Comparison of ENCODE assay signal across 1 cellular context in the genomic region with DNA sequence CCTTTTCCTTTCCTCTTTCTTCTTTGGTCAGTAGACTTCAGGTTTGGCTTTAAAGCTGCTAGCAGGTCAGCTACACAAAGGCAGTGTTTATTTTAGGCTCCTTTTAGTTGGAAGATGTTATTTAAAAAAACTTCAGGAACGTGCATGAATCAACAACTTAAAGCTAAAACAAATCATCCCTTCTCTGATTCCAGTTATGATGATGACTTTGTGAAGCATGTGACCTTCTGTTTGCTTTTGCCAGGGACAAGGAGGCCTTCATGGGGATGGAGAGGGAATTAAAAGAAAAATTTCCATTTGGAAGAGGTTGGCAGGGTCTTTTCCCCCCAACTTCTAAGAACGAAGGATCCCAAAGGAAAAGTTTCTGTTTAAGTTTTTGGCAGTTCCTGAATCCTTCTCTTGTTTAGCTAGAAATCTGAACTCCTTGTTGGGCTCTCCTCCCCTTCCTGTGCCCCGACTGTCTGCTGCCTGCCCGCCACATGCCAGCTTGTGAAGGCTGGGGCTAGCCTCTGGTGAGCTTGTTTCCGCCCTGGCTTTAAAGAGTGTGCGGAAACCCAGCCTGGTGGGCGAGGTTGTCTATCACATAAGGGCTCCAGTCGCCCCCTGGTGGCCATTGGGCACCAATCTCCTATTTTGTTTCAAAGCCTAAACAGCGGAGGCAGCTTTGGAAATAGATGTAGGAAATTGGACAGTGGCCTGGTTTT.
TF ChIP-seq lines count a peak whose summit lies in the region.

No MANE protein-coding gene starts in this region.

TF ChIP-seq in HepG2, 621 proteins besides CTCF, POLR2A, EP300 and RAD21 (continued from another document and continues in another):
- TF ChIP-seq, protein P1, sequence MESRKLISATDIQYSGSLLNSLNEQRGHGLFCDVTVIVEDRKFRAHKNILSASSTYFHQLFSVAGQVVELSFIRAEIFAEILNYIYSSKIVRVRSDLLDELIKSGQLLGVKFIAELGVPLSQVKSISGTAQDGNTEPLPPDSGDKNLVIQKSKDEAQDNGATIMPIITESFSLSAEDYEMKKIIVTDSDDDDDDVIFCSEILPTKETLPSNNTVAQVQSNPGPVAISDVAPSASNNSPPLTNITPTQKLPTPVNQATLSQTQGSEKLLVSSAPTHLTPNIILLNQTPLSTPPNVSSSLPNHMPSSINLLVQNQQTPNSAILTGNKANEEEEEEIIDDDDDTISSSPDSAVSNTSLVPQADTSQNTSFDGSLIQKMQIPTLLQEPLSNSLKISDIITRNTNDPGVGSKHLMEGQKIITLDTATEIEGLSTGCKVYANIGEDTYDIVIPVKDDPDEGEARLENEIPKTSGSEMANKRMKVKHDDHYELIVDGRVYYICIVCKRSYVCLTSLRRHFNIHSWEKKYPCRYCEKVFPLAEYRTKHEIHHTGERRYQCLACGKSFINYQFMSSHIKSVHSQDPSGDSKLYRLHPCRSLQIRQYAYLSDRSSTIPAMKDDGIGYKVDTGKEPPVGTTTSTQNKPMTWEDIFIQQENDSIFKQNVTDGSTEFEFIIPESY (CRISPR knock-in tag; IDR thresholded peaks at IDR 0.05): peak; percentile 63
- TF ChIP-seq MAZ (IDR thresholded peaks at IDR 0.05; ENCODE audit: borderline replicate concordance, low read depth, low read length): no peak
- TF ChIP-seq MAZ (CRISPR knock-in tag; IDR thresholded peaks at IDR 0.05; ENCODE audit: low read depth): no peak
- TF ChIP-seq, protein P2, sequence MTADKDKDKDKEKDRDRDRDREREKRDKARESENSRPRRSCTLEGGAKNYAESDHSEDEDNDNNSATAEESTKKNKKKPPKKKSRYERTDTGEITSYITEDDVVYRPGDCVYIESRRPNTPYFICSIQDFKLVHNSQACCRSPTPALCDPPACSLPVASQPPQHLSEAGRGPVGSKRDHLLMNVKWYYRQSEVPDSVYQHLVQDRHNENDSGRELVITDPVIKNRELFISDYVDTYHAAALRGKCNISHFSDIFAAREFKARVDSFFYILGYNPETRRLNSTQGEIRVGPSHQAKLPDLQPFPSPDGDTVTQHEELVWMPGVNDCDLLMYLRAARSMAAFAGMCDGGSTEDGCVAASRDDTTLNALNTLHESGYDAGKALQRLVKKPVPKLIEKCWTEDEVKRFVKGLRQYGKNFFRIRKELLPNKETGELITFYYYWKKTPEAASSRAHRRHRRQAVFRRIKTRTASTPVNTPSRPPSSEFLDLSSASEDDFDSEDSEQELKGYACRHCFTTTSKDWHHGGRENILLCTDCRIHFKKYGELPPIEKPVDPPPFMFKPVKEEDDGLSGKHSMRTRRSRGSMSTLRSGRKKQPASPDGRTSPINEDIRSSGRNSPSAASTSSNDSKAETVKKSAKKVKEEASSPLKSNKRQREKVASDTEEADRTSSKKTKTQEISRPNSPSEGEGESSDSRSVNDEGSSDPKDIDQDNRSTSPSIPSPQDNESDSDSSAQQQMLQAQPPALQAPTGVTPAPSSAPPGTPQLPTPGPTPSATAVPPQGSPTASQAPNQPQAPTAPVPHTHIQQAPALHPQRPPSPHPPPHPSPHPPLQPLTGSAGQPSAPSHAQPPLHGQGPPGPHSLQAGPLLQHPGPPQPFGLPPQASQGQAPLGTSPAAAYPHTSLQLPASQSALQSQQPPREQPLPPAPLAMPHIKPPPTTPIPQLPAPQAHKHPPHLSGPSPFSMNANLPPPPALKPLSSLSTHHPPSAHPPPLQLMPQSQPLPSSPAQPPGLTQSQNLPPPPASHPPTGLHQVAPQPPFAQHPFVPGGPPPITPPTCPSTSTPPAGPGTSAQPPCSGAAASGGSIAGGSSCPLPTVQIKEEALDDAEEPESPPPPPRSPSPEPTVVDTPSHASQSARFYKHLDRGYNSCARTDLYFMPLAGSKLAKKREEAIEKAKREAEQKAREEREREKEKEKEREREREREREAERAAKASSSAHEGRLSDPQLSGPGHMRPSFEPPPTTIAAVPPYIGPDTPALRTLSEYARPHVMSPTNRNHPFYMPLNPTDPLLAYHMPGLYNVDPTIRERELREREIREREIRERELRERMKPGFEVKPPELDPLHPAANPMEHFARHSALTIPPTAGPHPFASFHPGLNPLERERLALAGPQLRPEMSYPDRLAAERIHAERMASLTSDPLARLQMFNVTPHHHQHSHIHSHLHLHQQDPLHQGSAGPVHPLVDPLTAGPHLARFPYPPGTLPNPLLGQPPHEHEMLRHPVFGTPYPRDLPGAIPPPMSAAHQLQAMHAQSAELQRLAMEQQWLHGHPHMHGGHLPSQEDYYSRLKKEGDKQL (CRISPR knock-in tag; IDR thresholded peaks at IDR 0.05; ENCODE audit: low read depth): no peak
- TF ChIP-seq, protein P3, sequence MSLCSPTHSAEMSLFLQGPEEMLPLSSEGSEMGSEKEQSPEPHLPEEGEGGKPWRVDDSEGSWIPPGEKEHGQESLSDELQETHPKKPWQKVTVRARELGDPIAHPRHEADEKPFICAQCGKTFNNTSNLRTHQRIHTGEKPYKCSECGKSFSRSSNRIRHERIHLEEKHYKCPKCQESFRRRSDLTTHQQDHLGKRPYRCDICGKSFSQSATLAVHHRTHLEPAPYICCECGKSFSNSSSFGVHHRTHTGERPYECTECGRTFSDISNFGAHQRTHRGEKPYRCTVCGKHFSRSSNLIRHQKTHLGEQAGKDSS (CRISPR knock-in tag; IDR thresholded peaks at IDR 0.05; ENCODE audit: borderline replicate concordance, low read depth): peak; percentile 61; the same call in 1 of the 2 replicates
- TF ChIP-seq ERF (CRISPR knock-in tag; IDR thresholded peaks at IDR 0.05): peak; percentile 57; the same call in 1 of the 2 replicates
- TF ChIP-seq MEF2D (CRISPR knock-in tag; IDR thresholded peaks at IDR 0.05): peak; percentile 39; the same call in 1 of the 2 replicates
- TF ChIP-seq ZNF878 (CRISPR knock-in tag; IDR thresholded peaks at IDR 0.05): peak; percentile 55; the same call in 1 of the 2 replicates
- no peak for TF ChIP-seq ATM (IDR thresholded peaks at IDR 0.05; ENCODE audit: borderline replicate concordance)
- no peak for TF ChIP-seq AGO2 (optimal IDR thresholded peaks at IDR 0.05; ENCODE audit: low read depth, low read length)
- TF ChIP-seq, protein P4, sequence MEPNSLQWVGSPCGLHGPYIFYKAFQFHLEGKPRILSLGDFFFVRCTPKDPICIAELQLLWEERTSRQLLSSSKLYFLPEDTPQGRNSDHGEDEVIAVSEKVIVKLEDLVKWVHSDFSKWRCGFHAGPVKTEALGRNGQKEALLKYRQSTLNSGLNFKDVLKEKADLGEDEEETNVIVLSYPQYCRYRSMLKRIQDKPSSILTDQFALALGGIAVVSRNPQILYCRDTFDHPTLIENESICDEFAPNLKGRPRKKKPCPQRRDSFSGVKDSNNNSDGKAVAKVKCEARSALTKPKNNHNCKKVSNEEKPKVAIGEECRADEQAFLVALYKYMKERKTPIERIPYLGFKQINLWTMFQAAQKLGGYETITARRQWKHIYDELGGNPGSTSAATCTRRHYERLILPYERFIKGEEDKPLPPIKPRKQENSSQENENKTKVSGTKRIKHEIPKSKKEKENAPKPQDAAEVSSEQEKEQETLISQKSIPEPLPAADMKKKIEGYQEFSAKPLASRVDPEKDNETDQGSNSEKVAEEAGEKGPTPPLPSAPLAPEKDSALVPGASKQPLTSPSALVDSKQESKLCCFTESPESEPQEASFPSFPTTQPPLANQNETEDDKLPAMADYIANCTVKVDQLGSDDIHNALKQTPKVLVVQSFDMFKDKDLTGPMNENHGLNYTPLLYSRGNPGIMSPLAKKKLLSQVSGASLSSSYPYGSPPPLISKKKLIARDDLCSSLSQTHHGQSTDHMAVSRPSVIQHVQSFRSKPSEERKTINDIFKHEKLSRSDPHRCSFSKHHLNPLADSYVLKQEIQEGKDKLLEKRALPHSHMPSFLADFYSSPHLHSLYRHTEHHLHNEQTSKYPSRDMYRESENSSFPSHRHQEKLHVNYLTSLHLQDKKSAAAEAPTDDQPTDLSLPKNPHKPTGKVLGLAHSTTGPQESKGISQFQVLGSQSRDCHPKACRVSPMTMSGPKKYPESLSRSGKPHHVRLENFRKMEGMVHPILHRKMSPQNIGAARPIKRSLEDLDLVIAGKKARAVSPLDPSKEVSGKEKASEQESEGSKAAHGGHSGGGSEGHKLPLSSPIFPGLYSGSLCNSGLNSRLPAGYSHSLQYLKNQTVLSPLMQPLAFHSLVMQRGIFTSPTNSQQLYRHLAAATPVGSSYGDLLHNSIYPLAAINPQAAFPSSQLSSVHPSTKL (CRISPR knock-in tag; IDR thresholded peaks at IDR 0.05): peak; percentile 6; the same call in 1 of the 2 replicates
- peak; percentile 41 for TF ChIP-seq TEAD3 (CRISPR knock-in tag; optimal IDR thresholded peaks at IDR 0.05; ENCODE audit: borderline replicate concordance)
- TF ChIP-seq, protein P5, sequence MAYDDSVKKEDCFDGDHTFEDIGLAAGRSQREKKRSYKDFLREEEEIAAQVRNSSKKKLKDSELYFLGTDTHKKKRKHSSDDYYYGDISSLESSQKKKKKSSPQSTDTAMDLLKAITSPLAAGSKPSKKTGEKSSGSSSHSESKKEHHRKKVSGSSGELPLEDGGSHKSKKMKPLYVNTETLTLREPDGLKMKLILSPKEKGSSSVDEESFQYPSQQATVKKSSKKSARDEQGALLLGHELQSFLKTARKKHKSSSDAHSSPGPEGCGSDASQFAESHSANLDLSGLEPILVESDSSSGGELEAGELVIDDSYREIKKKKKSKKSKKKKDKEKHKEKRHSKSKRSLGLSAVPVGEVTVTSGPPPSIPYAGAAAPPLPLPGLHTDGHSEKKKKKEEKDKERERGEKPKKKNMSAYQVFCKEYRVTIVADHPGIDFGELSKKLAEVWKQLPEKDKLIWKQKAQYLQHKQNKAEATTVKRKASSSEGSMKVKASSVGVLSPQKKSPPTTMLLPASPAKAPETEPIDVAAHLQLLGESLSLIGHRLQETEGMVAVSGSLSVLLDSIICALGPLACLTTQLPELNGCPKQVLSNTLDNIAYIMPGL (CRISPR knock-in tag; IDR thresholded peaks at IDR 0.05; ENCODE audit: borderline replicate concordance in 1 of 2, low read depth in 1 of 2): peak; percentile 59 to 71; a peak in 1 of 4 replicates
- TF ChIP-seq, protein P6, sequence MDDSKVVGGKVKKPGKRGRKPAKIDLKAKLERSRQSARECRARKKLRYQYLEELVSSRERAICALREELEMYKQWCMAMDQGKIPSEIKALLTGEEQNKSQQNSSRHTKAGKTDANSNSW (CRISPR knock-in tag; IDR thresholded peaks at IDR 0.05; ENCODE audit: borderline replicate concordance): no peak
- peak; percentile 31; the same call in 1 of the 2 replicates for TF ChIP-seq ZNF331 (CRISPR knock-in tag; IDR thresholded peaks at IDR 0.05)
- TF ChIP-seq, protein P7, sequence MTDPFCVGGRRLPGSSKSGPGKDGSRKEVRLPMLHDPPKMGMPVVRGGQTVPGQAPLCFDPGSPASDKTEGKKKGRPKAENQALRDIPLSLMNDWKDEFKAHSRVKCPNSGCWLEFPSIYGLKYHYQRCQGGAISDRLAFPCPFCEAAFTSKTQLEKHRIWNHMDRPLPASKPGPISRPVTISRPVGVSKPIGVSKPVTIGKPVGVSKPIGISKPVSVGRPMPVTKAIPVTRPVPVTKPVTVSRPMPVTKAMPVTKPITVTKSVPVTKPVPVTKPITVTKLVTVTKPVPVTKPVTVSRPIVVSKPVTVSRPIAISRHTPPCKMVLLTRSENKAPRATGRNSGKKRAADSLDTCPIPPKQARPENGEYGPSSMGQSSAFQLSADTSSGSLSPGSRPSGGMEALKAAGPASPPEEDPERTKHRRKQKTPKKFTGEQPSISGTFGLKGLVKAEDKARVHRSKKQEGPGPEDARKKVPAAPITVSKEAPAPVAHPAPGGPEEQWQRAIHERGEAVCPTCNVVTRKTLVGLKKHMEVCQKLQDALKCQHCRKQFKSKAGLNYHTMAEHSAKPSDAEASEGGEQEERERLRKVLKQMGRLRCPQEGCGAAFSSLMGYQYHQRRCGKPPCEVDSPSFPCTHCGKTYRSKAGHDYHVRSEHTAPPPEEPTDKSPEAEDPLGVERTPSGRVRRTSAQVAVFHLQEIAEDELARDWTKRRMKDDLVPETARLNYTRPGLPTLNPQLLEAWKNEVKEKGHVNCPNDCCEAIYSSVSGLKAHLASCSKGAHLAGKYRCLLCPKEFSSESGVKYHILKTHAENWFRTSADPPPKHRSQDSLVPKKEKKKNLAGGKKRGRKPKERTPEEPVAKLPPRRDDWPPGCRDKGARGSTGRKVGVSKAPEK (CRISPR knock-in tag; IDR thresholded peaks at IDR 0.05; ENCODE audit: borderline replicate concordance): peak; percentile 34; the same call in 1 of the 2 replicates
- TF ChIP-seq ZNF326 (CRISPR knock-in tag; IDR thresholded peaks at IDR 0.05; ENCODE audit: borderline replicate concordance): no peak
- 0 out of 2 replicates have a peak, but pooled peaks have one; percentile 29 for TF ChIP-seq MIER3 (CRISPR knock-in tag; IDR thresholded peaks at IDR 0.05; ENCODE audit: borderline replicate concordance)
- no peak for TF ChIP-seq ZNF557 (CRISPR knock-in tag; IDR thresholded peaks at IDR 0.05)
- peak; percentile 76 for TF ChIP-seq POLR2G (IDR thresholded peaks at IDR 0.05; ENCODE audit: low read depth, low read length)
- TF ChIP-seq HNRNPLL (IDR thresholded peaks at IDR 0.05; ENCODE audit: low read depth, low read length, poor library complexity, severe bottlenecking): no peak
- TF ChIP-seq ZSCAN9 (CRISPR knock-in tag; IDR thresholded peaks at IDR 0.05; ENCODE audit: borderline replicate concordance): 0 out of 2 replicates have a peak, but pooled peaks have one; percentile 21
- no peak for TF ChIP-seq ZNF615 (CRISPR knock-in tag; IDR thresholded peaks at IDR 0.05; ENCODE audit: borderline replicate concordance)
- no peak for TF ChIP-seq CBFB (CRISPR knock-in tag; IDR thresholded peaks at IDR 0.05)
- TF ChIP-seq HCFC1 (IDR thresholded peaks at IDR 0.05; ENCODE audit: low read depth, low read length): peak; percentile 15; the same call in 1 of the 2 replicates
- TF ChIP-seq, protein P8, sequence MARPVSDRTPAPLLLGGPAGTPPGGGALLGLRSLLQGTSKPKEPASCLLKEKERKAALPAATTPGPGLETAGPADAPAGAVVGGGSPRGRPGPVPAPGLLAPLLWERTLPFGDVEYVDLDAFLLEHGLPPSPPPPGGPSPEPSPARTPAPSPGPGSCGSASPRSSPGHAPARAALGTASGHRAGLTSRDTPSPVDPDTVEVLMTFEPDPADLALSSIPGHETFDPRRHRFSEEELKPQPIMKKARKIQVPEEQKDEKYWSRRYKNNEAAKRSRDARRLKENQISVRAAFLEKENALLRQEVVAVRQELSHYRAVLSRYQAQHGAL (CRISPR knock-in tag; IDR thresholded peaks at IDR 0.05; ENCODE audit: not compliant biosample characterization): no peak
- no peak; the same call in 1 of the 2 replicates for TF ChIP-seq REPIN1 (CRISPR knock-in tag; IDR thresholded peaks at IDR 0.05; ENCODE audit: borderline replicate concordance, low read depth)
- TF ChIP-seq MIXL1 (CRISPR knock-in tag; IDR thresholded peaks at IDR 0.05): no peak
- TF ChIP-seq TARDBP (CRISPR knock-in tag; IDR thresholded peaks at IDR 0.05): peak; percentile 33; the same call in 1 of the 2 replicates
- no peak; the same call in 1 of the 2 replicates for TF ChIP-seq THAP11 (CRISPR knock-in tag; IDR thresholded peaks at IDR 0.05)
- TF ChIP-seq RXRB (CRISPR knock-in tag; IDR thresholded peaks at IDR 0.05; ENCODE audit: borderline replicate concordance): no peak
- no peak for TF ChIP-seq ZNF703 (CRISPR knock-in tag; IDR thresholded peaks at IDR 0.05; ENCODE audit: borderline replicate concordance)
- no peak for TF ChIP-seq CENPX (CRISPR knock-in tag; IDR thresholded peaks at IDR 0.05)
- TF ChIP-seq ZNF678 (CRISPR knock-in tag; IDR thresholded peaks at IDR 0.05): 0 out of 2 replicates have a peak, but pooled peaks have one; percentile 4
- no peak for TF ChIP-seq SMAD9 (CRISPR knock-in tag; IDR thresholded peaks at IDR 0.05)
- TF ChIP-seq ZNF7 (CRISPR knock-in tag; IDR thresholded peaks at IDR 0.05): no peak
- TF ChIP-seq TOE1 (CRISPR knock-in tag; IDR thresholded peaks at IDR 0.05): no peak
- no peak for TF ChIP-seq ZNF234 (CRISPR knock-in tag; conservative IDR thresholded peaks at IDR 0.05)
- TF ChIP-seq MBNL3 (CRISPR knock-in tag; conservative IDR thresholded peaks at IDR 0.05): no peak
